1 cellular context compared by ENCODE assay signal in genomic region chr12:47141459-47141858, GRCh38.
TF ChIP-seq lines count a peak whose summit lies in the region.

No MANE protein-coding gene starts in this region.

TF ChIP-seq in GM23338, 12 proteins besides CTCF, POLR2A, EP300 and RAD21 (continued from another document):
- TF ChIP-seq, protein P1, sequence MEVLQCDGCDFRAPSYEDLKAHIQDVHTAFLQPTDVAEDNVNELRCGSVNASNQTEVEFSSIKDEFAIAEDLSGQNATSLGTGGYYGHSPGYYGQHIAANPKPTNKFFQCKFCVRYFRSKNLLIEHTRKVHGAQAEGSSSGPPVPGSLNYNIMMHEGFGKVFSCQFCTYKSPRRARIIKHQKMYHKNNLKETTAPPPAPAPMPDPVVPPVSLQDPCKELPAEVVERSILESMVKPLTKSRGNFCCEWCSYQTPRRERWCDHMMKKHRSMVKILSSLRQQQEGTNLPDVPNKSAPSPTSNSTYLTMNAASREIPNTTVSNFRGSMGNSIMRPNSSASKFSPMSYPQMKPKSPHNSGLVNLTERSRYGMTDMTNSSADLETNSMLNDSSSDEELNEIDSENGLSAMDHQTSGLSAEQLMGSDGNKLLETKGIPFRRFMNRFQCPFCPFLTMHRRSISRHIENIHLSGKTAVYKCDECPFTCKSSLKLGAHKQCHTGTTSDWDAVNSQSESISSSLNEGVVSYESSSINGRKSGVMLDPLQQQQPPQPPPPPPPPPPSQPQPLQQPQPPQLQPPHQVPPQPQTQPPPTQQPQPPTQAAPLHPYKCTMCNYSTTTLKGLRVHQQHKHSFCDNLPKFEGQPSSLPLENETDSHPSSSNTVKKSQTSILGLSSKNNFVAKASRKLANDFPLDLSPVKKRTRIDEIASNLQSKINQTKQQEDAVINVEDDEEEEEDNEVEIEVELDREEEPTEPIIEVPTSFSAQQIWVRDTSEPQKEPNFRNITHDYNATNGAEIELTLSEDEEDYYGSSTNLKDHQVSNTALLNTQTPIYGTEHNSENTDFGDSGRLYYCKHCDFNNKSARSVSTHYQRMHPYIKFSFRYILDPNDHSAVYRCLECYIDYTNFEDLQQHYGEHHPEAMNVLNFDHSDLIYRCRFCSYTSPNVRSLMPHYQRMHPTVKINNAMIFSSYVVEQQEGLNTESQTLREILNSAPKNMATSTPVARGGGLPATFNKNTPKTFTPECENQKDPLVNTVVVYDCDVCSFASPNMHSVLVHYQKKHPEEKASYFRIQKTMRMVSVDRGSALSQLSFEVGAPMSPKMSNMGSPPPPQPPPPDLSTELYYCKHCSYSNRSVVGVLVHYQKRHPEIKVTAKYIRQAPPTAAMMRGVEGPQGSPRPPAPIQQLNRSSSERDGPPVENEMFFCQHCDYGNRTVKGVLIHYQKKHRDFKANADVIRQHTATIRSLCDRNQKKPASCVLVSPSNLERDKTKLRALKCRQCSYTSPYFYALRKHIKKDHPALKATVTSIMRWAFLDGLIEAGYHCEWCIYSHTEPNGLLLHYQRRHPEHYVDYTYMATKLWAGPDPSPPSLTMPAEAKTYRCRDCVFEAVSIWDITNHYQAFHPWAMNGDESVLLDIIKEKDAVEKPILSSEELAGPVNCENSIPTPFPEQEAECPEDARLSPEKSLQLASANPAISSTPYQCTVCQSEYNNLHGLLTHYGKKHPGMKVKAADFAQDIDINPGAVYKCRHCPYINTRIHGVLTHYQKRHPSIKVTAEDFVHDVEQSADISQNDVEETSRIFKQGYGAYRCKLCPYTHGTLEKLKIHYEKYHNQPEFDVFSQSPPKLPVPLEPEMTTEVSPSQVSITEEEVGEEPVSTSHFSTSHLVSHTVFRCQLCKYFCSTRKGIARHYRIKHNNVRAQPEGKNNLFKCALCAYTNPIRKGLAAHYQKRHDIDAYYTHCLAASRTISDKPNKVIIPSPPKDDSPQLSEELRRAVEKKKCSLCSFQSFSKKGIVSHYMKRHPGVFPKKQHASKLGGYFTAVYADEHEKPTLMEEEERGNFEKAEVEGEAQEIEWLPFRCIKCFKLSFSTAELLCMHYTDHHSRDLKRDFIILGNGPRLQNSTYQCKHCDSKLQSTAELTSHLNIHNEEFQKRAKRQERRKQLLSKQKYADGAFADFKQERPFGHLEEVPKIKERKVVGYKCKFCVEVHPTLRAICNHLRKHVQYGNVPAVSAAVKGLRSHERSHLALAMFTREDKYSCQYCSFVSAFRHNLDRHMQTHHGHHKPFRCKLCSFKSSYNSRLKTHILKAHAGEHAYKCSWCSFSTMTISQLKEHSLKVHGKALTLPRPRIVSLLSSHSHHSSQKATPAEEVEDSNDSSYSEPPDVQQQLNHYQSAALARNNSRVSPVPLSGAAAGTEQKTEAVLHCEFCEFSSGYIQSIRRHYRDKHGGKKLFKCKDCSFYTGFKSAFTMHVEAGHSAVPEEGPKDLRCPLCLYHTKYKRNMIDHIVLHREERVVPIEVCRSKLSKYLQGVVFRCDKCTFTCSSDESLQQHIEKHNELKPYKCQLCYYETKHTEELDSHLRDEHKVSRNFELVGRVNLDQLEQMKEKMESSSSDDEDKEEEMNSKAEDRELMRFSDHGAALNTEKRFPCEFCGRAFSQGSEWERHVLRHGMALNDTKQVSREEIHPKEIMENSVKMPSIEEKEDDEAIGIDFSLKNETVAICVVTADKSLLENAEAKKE (CRISPR knock-in tag; IDR thresholded peaks at IDR 0.05): peak; percentile 56; the same call in 1 of the 2 replicates
